In genomic region chr15:40952901-40953712, GRCh38 we compare ENCODE assay signal across 8 cellular contexts. TPM values are rescaled to one million over a fixed set of nuclear protein-coding genes. Genes with fewer than 3 reads are reported as not detected.
DNase-seq lines count a peak whose midpoint lies in the region; ATAC-seq and TF ChIP-seq lines count a peak whose summit lies in the region.

TSS of gene CHAC1 (plus strand) at chr15:40953471. CDS start at chr15:40953584, 113 bp downstream.

- H3K4me3 ChIP-seq in RWPE2 (ENCODE audit: severe bottlenecking) (peak within 1 kb of the TSS; percentile 75), fibroblast of villous mesenchyme (ENCODE audit: low read depth, low read length) (peak within 1 kb of the TSS; percentile 93), stomach (peak within 1 kb of the TSS; percentile 70 to 81 (median 78))

- no peaks in the 10 kb centered on the region for H3K9me3 ChIP-seq in RWPE2 (ENCODE audit: severe bottlenecking)
- no peaks in the 10 kb centered on the region for H3K9me3 ChIP-seq in stomach

- peak within 1 kb of the TSS; percentile 94 for H3K4me3 Mint-ChIP-seq in neural crest cell

- no peak for TF ChIP-seq EP300 in stomach (IDR thresholded peaks at IDR 0.05)

- peak; percentile 86 for ATAC-seq in RWPE2 (ENCODE audit: low read depth)

- TF ChIP-seq POLR2A in stomach (IDR thresholded peaks at IDR 0.05), result no peak

- no peaks in the 10 kb centered on the region for H3K36me3 Mint-ChIP-seq in neural crest cell (ENCODE audit: low read depth)

- no peaks in the 10 kb centered on the region for H3K9me3 Mint-ChIP-seq in neural crest cell

- peak within 1 kb of the TSS; percentile 82 for H3K27ac Mint-ChIP-seq in neural crest cell (ENCODE audit: unreplicated experiment)

- TF ChIP-seq CTCF in RWPE2 (IDR thresholded peaks at IDR 0.05; ENCODE audit: poor library complexity, severe bottlenecking) (no peak), fibroblast of villous mesenchyme (IDR thresholded peaks at IDR 0.05; ENCODE audit: insufficient read depth, low read depth, low read length) (no peak), neural crest cell (conservative IDR thresholded peaks at IDR 0.05) (peak; percentile 31), stomach (IDR thresholded peaks at IDR 0.05) (no peak)

- peaks cover 33% of the 10 kb centered on the region for H3K36me3 ChIP-seq in RWPE2 (ENCODE audit: low read depth)
- no peaks in the 10 kb centered on the region for H3K36me3 ChIP-seq in stomach

- peaks cover 11% of the 10 kb centered on the region for H3K27me3 Mint-ChIP-seq in neural crest cell (ENCODE audit: low read depth)

- H3K4me1 ChIP-seq in RWPE2 (ENCODE audit: insufficient read depth, poor library complexity, severe bottlenecking) (peaks cover 10% of the 10 kb centered on the region), stomach (peaks cover 18 to 49% (median 42%) of the 10 kb centered on the region in 4 donors)

- H3K4me1 Mint-ChIP-seq in neural crest cell, result peaks cover 26% of the 10 kb centered on the region

- DNase-seq in ELF-1 (ENCODE audit: low read depth, low spot score), result peak; percentile 98
- peak; percentile 66 for DNase-seq in GOT3 (lab: John Stamatoyannopoulos, UW)
- peak; percentile 90 for DNase-seq in LHCN-M2 (ENCODE audit: low read depth)
- peak; percentile 100 for DNase-seq in RWPE2 (ENCODE audit: low spot score)
- peak; percentile 95 for DNase-seq in activated T-helper 9 cell treated with anti-CD3 and anti-CD28 coated beads, Interleukin-2, amount 50 U/mL, for 16 hours (ENCODE audit: low read depth)
- peak; percentile 97 for DNase-seq in fibroblast of villous mesenchyme (ENCODE audit: low read depth)
- peak; percentile 87 for DNase-seq in neural crest cell (ENCODE audit: low read depth, low spot score)
- peak; percentile 98 for DNase-seq in stomach

- H3K27ac ChIP-seq in RWPE2 (ENCODE audit: poor library complexity, severe bottlenecking) (peak within 1 kb of the TSS; percentile 28), stomach (peak within 1 kb of the TSS; percentile 84 to 91 (median 90))

- H3K27me3 ChIP-seq in RWPE2 (ENCODE audit: insufficient read depth, poor library complexity, severe bottlenecking) (no peaks in the 10 kb centered on the region), stomach (no peaks in the 10 kb centered on the region)

- intact Hi-C loops in stomach (cut with DNase I; ENCODE audit: low total_unique reads), result no loop called here

- WGBS in stomach, 5 donors, result 0 to 12% (median 1%) methylated on average over 5 to 72 of the region's 72 CpGs

RNA-seq across cellular contexts. Expression of gene CHAC1, which starts in this region (rescaled TPM):
- total RNA-seq in LHCN-M2 (2014; rRNA removed) (1.5 and 1.8 TPM in 2 replicates), fibroblast of villous mesenchyme (13.4 and 62.2 TPM in 2 replicates), neural crest cell (6.7 and 6.8 TPM in 2 replicates), stomach (10 to 100 TPM in 1 of 5 donors, 1 to 10 TPM in 4; 1.3 to 17.1 (median 2.9) TPM)
- polyA plus RNA-seq in LHCN-M2 (2012), result 4.9 TPM
- 10 to 100 TPM in 2 of 3 donors, 1 to 10 TPM in 1; 5.7 to 61.6 (median 25.5) TPM for polyA plus RNA-seq in stomach

Comparison
In these comparisons a context has a peak if more than half of its experiments do, and no peak if none do; other contexts are left out.
1. Peak in every context shown above with its lines: DNase-seq, ATAC-seq, H3K4me3 ChIP-seq and H3K27ac ChIP-seq.